ENCODE assay signal across 24 cellular contexts in genomic region chr5:65766781-65767180, GRCh38.
"Had no signal": no experiment of that assay in that cellular context is flagged by ENCODE, and none has a peak within 500 bp of the region (broad histone marks: within the 10 kb centered on the region; RNA-seq: fewer than 3 reads in every experiment).

No MANE protein-coding gene starts in this region.

- ATAC-seq: activated CD8-positive, alpha-beta memory T cell treated with anti-CD3 and anti-CD28 coated beads, Interleukin-2, amount 10 ng/mL, durations not matched to agents 7 days and 5 days; activated CD8-positive, alpha-beta T cell treated with anti-CD3 and anti-CD28 coated beads, Interleukin-2, amount 10 ng/mL, durations not matched to agents 7 days and 5 days; esophagus mucosa had no signal

- H3K36me3 ChIP-seq: ascending aorta, breast epithelium, cardiac muscle cell, colonic mucosa had no signal

- H3K9me3 ChIP-seq: ascending aorta, breast epithelium, colonic mucosa had no signal

- H3K27me3 Mint-ChIP-seq: activated CD4-positive, alpha-beta memory T cell treated with anti-CD3 and anti-CD28 coated beads for 36 hours; activated CD8-positive, alpha-beta memory T cell treated with anti-CD3 and anti-CD28 coated beads, Interleukin-2, amount 10 ng/mL, durations not matched to agents 7 days and 5 days; activated naive CD4-positive, alpha-beta T cell treated with anti-CD3 and anti-CD28 coated beads, Interleukin-2, amount 10 ng/mL, durations not matched to agents 7 days and 5 days; activated naive CD8-positive, alpha-beta T cell treated with anti-CD3 and anti-CD28 coated beads, Interleukin-2, amount 10 ng/mL, durations not matched to agents 7 days and 5 days; activated T-cell treated with anti-CD3 and anti-CD28 coated beads, Interleukin-2, amount 50 U/mL, for 24 hours; brain had no signal

- H3K9me3 Mint-ChIP-seq: activated T-cell treated with anti-CD3 and anti-CD28 coated beads, Interleukin-2, amount 50 U/mL, for 24 hours had no signal

- H3K4me3 ChIP-seq: ascending aorta, breast epithelium, cardiac muscle cell, colonic mucosa had no signal

- H3K4me3 Mint-ChIP-seq: activated CD4-positive, alpha-beta memory T cell treated with anti-CD3 and anti-CD28 coated beads for 36 hours; activated CD8-positive, alpha-beta memory T cell treated with anti-CD3 and anti-CD28 coated beads, Interleukin-2, amount 10 ng/mL, durations not matched to agents 7 days and 5 days; activated CD8-positive, alpha-beta T cell treated with anti-CD3 and anti-CD28 coated beads, Interleukin-2, amount 10 ng/mL, durations not matched to agents 7 days and 5 days; activated naive CD4-positive, alpha-beta T cell treated with anti-CD3 and anti-CD28 coated beads, Interleukin-2, amount 10 ng/mL, durations not matched to agents 7 days and 5 days; activated naive CD8-positive, alpha-beta T cell treated with anti-CD3 and anti-CD28 coated beads, Interleukin-2, amount 10 ng/mL, durations not matched to agents 7 days and 5 days; activated T-cell treated with anti-CD3 and anti-CD28 coated beads, Interleukin-2, amount 50 U/mL, for 24 hours; activated T-cell treated with anti-CD3 and anti-CD28 coated beads, Interleukin-2, amount 50 U/mL, for 72 hours; brain had no signal

- H3K4me1 ChIP-seq: ascending aorta, breast epithelium, colonic mucosa had no signal

- H3K27ac Mint-ChIP-seq: activated CD4-positive, alpha-beta memory T cell treated with anti-CD3 and anti-CD28 coated beads for 36 hours; activated CD8-positive, alpha-beta memory T cell treated with anti-CD3 and anti-CD28 coated beads, Interleukin-2, amount 10 ng/mL, durations not matched to agents 7 days and 5 days; activated CD8-positive, alpha-beta T cell treated with anti-CD3 and anti-CD28 coated beads, Interleukin-2, amount 10 ng/mL, durations not matched to agents 7 days and 5 days; activated naive CD4-positive, alpha-beta T cell treated with anti-CD3 and anti-CD28 coated beads, Interleukin-2, amount 10 ng/mL, durations not matched to agents 7 days and 5 days; activated naive CD4-positive, alpha-beta T cell treated with anti-CD3 and anti-CD28 coated beads, Interleukin-2, amount 50 U/mL, for 72 hours; activated naive CD8-positive, alpha-beta T cell treated with anti-CD3 and anti-CD28 coated beads, Interleukin-2, amount 10 ng/mL, durations not matched to agents 7 days and 5 days; activated T-cell treated with anti-CD3 and anti-CD28 coated beads, Interleukin-2, amount 50 U/mL, for 72 hours; brain had no signal

- H3K27me3 ChIP-seq: ascending aorta, breast epithelium, cardiac muscle cell, colonic mucosa had no signal

- DNase-seq: activated CD4-positive, alpha-beta memory T cell treated with anti-CD3 and anti-CD28 coated beads for 36 hours; activated CD4-positive, alpha-beta T cell treated with anti-CD3 and anti-CD28 coated beads for 1 hour; activated CD8-positive, alpha-beta memory T cell treated with anti-CD3 and anti-CD28 coated beads, Interleukin-2, amount 10 ng/mL, durations not matched to agents 7 days and 5 days; activated CD8-positive, alpha-beta memory T cell treated with anti-CD3 and anti-CD28 coated beads, Interleukin-2, amount 50 U/mL, for 48 hours; activated CD8-positive, alpha-beta T cell treated with anti-CD3 and anti-CD28 coated beads, Interleukin-2, amount 10 ng/mL, durations not matched to agents 7 days and 5 days; activated gamma-delta T cell; activated naive CD4-positive, alpha-beta T cell; activated naive CD4-positive, alpha-beta T cell treated with anti-CD3 and anti-CD28 coated beads, Interleukin-2, amount 10 ng/mL, durations not matched to agents 7 days and 5 days; activated naive CD8-positive, alpha-beta T cell treated with anti-CD3 and anti-CD28 coated beads, Interleukin-2, amount 10 ng/mL, durations not matched to agents 7 days and 5 days; activated T-cell treated with anti-CD3 and anti-CD28 coated beads for 4 hours; activated T-cell treated with anti-CD3 and anti-CD28 coated beads, Interleukin-2, amount 50 U/mL, for 24 hours; activated T-cell treated with anti-CD3 and anti-CD28 coated beads, Interleukin-2, amount 50 U/mL, for 72 hours; central memory CD4-positive, alpha-beta T cell; cerebellar nuclear complex; colonic mucosa; effector CD8-positive, alpha-beta T cell; foreskin fibroblast; head of caudate nucleus had no signal

- H3K4me1 Mint-ChIP-seq: activated CD8-positive, alpha-beta memory T cell treated with anti-CD3 and anti-CD28 coated beads, Interleukin-2, amount 10 ng/mL, durations not matched to agents 7 days and 5 days; activated naive CD4-positive, alpha-beta T cell treated with anti-CD3 and anti-CD28 coated beads, Interleukin-2, amount 10 ng/mL, durations not matched to agents 7 days and 5 days; activated naive CD8-positive, alpha-beta T cell treated with anti-CD3 and anti-CD28 coated beads, Interleukin-2, amount 10 ng/mL, durations not matched to agents 7 days and 5 days had no signal

- H3K27ac ChIP-seq: ascending aorta, breast epithelium, cardiac muscle cell, colonic mucosa had no signal
